In the genomic region with DNA sequence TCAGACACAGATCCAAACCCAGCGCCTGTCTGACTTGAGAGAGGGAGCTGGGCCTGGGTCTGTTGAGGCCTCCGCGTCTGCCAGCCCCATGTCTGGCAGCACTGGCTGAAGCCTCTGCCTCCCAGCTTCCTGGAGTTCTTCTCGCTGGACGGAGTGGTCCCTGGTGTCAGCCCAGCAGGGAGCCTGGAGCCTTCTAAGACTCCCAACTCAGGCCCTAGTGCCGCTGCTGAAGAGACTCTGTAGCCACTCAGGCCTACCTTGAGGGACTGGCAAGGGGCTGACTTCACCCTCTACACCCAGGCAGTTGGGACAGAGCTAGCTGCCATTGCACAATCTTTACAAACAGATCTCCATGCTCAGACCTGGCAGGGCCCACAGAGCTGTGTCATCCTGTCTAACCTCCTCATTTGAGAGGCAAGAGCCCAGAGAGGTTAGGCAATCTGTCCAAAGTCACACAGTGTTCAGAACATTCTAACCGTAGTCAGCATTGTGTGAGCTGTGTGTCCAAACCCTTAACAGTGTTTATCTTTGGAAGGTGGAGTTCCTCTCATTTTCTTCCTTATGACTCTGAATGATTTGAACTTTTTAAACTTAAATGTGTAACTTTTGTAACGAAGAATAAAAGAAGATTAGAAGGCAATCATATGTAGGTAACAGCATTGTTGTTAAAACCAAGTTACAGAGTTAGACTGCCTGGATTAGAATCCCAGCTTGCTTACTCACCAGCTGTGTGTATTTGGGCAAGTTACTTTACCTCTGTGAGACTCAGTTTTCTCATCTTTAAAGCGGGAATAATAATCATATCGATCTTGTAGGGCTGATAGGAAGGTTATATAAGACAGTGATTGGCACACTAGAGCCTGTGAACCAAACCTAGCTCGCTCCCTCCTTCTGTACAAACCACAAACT, we compare ENCODE assay signal across 9 cellular contexts. TPM values are rescaled to one million over a fixed set of nuclear protein-coding genes. Genes with fewer than 3 reads are reported as not detected.
DNase-seq lines count a peak whose midpoint lies in the region; ATAC-seq and TF ChIP-seq lines count a peak whose summit lies in the region.
"Had no signal": no experiment of that assay in that cellular context is flagged by ENCODE, and none has a peak within 500 bp of the region (broad histone marks: within the 10 kb centered on the region; RNA-seq: fewer than 3 reads in every experiment).

No MANE protein-coding gene starts in this region.

- DNase-seq in CD14-positive monocyte (ENCODE audit: low spot score), result peak; percentile 98
- peak; percentile 68 for DNase-seq in NOMO-1 treated with dmso at 0.1 percent for 144 hours (lab: John Stamatoyannopoulos, UW; ENCODE audit: unreplicated experiment)
- DNase-seq in T1000 (lab: John Stamatoyannopoulos, UW), result no peak
- DNase-seq in NCI-H2029 treated with DMSO at 0.1 percent for 48 hours (lab: John Stamatoyannopoulos, UW), result no peak

- intact Hi-C loops in CD14-positive monocyte (cut with micrococcal nuclease), result loop anchor here in 1 of 2 donors (10.0 kb wide), 1 partner anchor 59 kb away; a partner anchor contains a TSS

- peaks cover 3% of the 10 kb centered on the region for H3K36me3 ChIP-seq in neutrophil

- peaks cover 67% of the 10 kb centered on the region in 2 experiments for H3K4me1 ChIP-seq in neutrophil (ENCODE audit: control insufficient read depth in 1 of 2, insufficient read depth in 1 of 2, low read depth in 1 of 2, low read length in 1 of 2)

- peak overlapping the region; percentile 100 for H3K27ac ChIP-seq in neutrophil

- ATAC-seq in esophagus mucosa (peak; percentile 52), HG03520 (IDR thresholded peaks at IDR 0.05; ENCODE audit: unreplicated experiment) (no peak), HG02840 (IDR thresholded peaks at IDR 0.05; ENCODE audit: low FRiP score, unreplicated experiment) (no peak)
- ATAC-seq: GM12878 had no signal

- peaks cover 62% of the 10 kb centered on the region for H3K4me1 Mint-ChIP-seq in CD14-positive monocyte

- H3K36me3 Mint-ChIP-seq in CD14-positive monocyte, result peaks cover 18 to 23% of the 10 kb centered on the region in 2 donors

- H3K27ac Mint-ChIP-seq in CD14-positive monocyte, result peak overlapping the region; percentile 99 to 100 (median 100)

- peaks cover 0 to 8% (median 0%) of the 10 kb centered on the region in 7 donors for H3K9me3 Mint-ChIP-seq in CD14-positive monocyte

- H3K27me3 ChIP-seq in neutrophil, result no peaks in the 10 kb centered on the region

- H3K9me3 ChIP-seq in neutrophil, result no peaks in the 10 kb centered on the region

- no peak for TF ChIP-seq CTCF in CD14-positive monocyte (IDR thresholded peaks at IDR 0.05)
- TF ChIP-seq CTCF in neutrophil (IDR thresholded peaks at IDR 0.05), result peak; percentile 27

- H3K4me3 ChIP-seq in neutrophil (ENCODE audit: low read depth in 1 of 2, low read length in 1 of 2), result peak overlapping the region; percentile 43 to 99
- H3K4me3 ChIP-seq: GM12878 had no signal

- peaks cover 0 to 9% (median 0%) of the 10 kb centered on the region in 3 donors for H3K27me3 Mint-ChIP-seq in CD14-positive monocyte (ENCODE audit: low read depth in 3 of 3)

- peak overlapping the region; percentile 50 to 68 for H3K4me3 Mint-ChIP-seq in CD14-positive monocyte

RNA-seq across cellular contexts. Expression of a gene that starts 4.6 kb away (rescaled TPM):
- 1,000 to 10,000 TPM; 1,963 to 3,954 TPM for polyA plus RNA-seq in CD14-positive monocyte
- total RNA-seq in esophagus mucosa, result 101 TPM

RNA-seq across cellular contexts. Expression of a gene that starts 58.5 kb away (rescaled TPM):
- 10 to 100 TPM; 28.3 to 34.1 TPM for polyA plus RNA-seq in CD14-positive monocyte
- 58.3 TPM for total RNA-seq in esophagus mucosa

Comparison
In these comparisons a context has a peak if more than half of its experiments do, and no peak if none do; other contexts are left out.
1. DNase-seq: peak in CD14-positive monocyte (single experiment) and NOMO-1 treated with dmso at 0.1 percent for 144 hours (single experiment); none in T1000 (single experiment) and NCI-H2029 treated with DMSO at 0.1 percent for 48 hours (single experiment).